In genomic region chr11:59545179-59546020, GRCh38 we compare ENCODE assay signal across 13 cellular contexts. TPM values are rescaled to one million over a fixed set of nuclear protein-coding genes. Genes with fewer than 3 reads are reported as not detected.
DNase-seq lines count a peak whose midpoint lies in the region; ATAC-seq and TF ChIP-seq lines count a peak whose summit lies in the region.
"Had no signal": no experiment of that assay in that cellular context is flagged by ENCODE, and none has a peak within 500 bp of the region (broad histone marks: within the 10 kb centered on the region; RNA-seq: fewer than 3 reads in every experiment).

No MANE protein-coding gene starts in this region.

- H3K4me1 ChIP-seq in SJCRH30, result no peaks in the 10 kb centered on the region

- no peak overlapping the region for H3K27ac ChIP-seq in SJCRH30
- H3K27ac ChIP-seq: adrenal gland, KMS-11 had no signal

- peak; percentile 40 for DNase-seq in G401 (ENCODE audit: low spot score)
- peak; percentile 90 for DNase-seq in NB4 (ENCODE audit: low read depth)
- peak; percentile 71 for DNase-seq in cerebellar cortex (ENCODE audit: low spot score)
- DNase-seq in non-pigmented ciliary epithelial cell (ENCODE audit: low read depth), result peak; percentile 63
- no peak for DNase-seq in NCI-H2171 (lab: John Stamatoyannopoulos, UW)
- DNase-seq in ecto neural progenitor cell (ENCODE audit: low spot score), result no peak
- DNase-seq in SJCRH30, result no peak
- DNase-seq: activated CD8-positive, alpha-beta memory T cell treated with anti-CD3 and anti-CD28 coated beads, Interleukin-2, amount 50 U/mL, for 4 hours; stimulated activated CD4-positive, alpha-beta T cell treated with anti-CD3 and anti-CD28 coated beads, Interleukin-2, amount 100 ng/mL, for 48 hours had no signal

- no peak for ATAC-seq in GM21619 (IDR thresholded peaks at IDR 0.05; ENCODE audit: unreplicated experiment)

- H3K36me3 ChIP-seq in SJCRH30, result no peaks in the 10 kb centered on the region
- H3K36me3 ChIP-seq: adrenal gland had no signal

- no peak for TF ChIP-seq CTCF in NB4 (IDR thresholded peaks at IDR 0.05; ENCODE audit: low read depth, low read length)

- in situ Hi-C loops in G401 (cut with HindIII; ENCODE audit: low sequenced_read_pairs), result no loop called here

- peak; percentile 47 for TF ChIP-seq POLR2A in NB4 (IDR thresholded peaks at IDR 0.05; ENCODE audit: extremely low read depth, insufficient read length)

- H3K4me3 ChIP-seq in NB4 (ENCODE audit: low read depth, low read length) (peak overlapping the region; percentile 72), SJCRH30 (no peak overlapping the region)
- H3K4me3 ChIP-seq: adrenal gland had no signal

- H3K9me3 ChIP-seq in SJCRH30 (replicated peaks), result no peaks in the 10 kb centered on the region
- H3K9me3 ChIP-seq: adrenal gland had no signal

- H3K27me3 ChIP-seq in SJCRH30, result no peaks in the 10 kb centered on the region
- H3K27me3 ChIP-seq: adrenal gland had no signal

RNA-seq across cellular contexts. Expression of gene OR4D9, which starts 34.1 kb away (rescaled TPM):
- total RNA-seq in G401 (2014; rRNA removed; shearing (Covaris generic)), result not detected in 2 replicates
- not detected in 2 replicates for total RNA-seq in SJCRH30 (2014; rRNA removed; shearing (Covaris generic))
- total RNA-seq: adrenal gland, progenitor cell of endocrine pancreas had no signal

RNA-seq across cellular contexts. Expression of gene OR4D11, which starts 42.0 kb away (rescaled TPM):
- not detected in 2 replicates for total RNA-seq in G401 (2014; rRNA removed; shearing (Covaris generic))
- total RNA-seq in SJCRH30 (2014; rRNA removed; shearing (Covaris generic)), result not detected in 2 replicates
- total RNA-seq: adrenal gland, progenitor cell of endocrine pancreas had no signal

Comparison
In these comparisons a context has a peak if more than half of its experiments do, and no peak if none do; other contexts are left out.
1. DNase-seq: peak in G401 (single experiment), NB4 (single experiment), cerebellar cortex (single experiment) and non-pigmented ciliary epithelial cell (single experiment); none in NCI-H2171 (single experiment), ecto neural progenitor cell (single experiment) and SJCRH30 (0 of 2).